ENCODE assay signal across 14 cellular contexts in the genomic region with DNA sequence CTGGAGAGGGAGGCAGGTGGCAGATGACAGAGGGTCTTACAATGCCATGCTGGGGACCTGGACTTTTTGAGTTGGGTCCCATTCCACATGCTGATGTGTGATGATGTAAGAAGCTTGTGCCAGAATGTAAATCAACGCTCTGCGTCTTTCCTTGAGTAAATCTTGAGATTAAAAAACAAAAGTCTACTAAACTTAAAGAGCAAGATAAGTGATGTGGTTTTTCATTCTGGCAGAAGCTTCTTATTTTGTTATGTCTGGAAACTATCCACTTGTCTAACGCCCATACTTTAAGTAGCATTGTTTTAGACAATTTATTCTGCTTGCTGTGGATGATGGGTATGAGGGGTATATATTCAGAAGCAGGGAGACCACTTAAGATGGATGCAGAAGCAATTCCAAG.
A peak's percentile ranks its signal among the peaks of the same experiment; 100 is the strongest.
DNase-seq lines count a peak whose midpoint lies in the region; ATAC-seq and TF ChIP-seq lines count a peak whose summit lies in the region.
"Had no signal": no experiment of that assay in that cellular context is flagged by ENCODE, and none has a peak within 500 bp of the region (broad histone marks: within the 10 kb centered on the region; RNA-seq: fewer than 3 reads in every experiment).

No MANE protein-coding gene starts in this region.

- H3K27ac Mint-ChIP-seq in mesothelial cell of epicardium, result no peak overlapping the region
- H3K27ac Mint-ChIP-seq: CD4-positive, alpha-beta memory T cell had no signal

- H3K4me3 Mint-ChIP-seq in mesothelial cell of epicardium, result no peak overlapping the region

- H3K4me1 ChIP-seq in smooth muscle cell (ENCODE audit: low read depth), result peaks cover 4% of the 10 kb centered on the region

- WGBS in smooth muscle cell (ENCODE audit: low lambda C conversion rate), result 65% methylated on average over 3 of the region's 3 CpGs

- no peaks in the 10 kb centered on the region for H3K9me3 ChIP-seq in smooth muscle cell (replicated peaks; ENCODE audit: low read depth)

- H3K9me3 Mint-ChIP-seq in mesothelial cell of epicardium, result no peaks in the 10 kb centered on the region
- H3K9me3 Mint-ChIP-seq: CD4-positive, alpha-beta memory T cell had no signal

- peak overlapping the region; percentile 14 for H3K4me2 ChIP-seq in smooth muscle cell

- H3K36me3 ChIP-seq in smooth muscle cell (ENCODE audit: low read depth) (no peaks in the 10 kb centered on the region), H7 (replicated peaks; ENCODE audit: control insufficient read depth, insufficient read depth, low read length) (no peaks in the 10 kb centered on the region)

- TF ChIP-seq CTCF in fibroblast of the aortic adventitia (IDR thresholded peaks at IDR 0.05; ENCODE audit: insufficient read depth, low read length) (no peak), smooth muscle cell (IDR thresholded peaks at IDR 0.05; ENCODE audit: borderline replicate concordance, insufficient read depth, poor library complexity, severe bottlenecking) (no peak), mesothelial cell of epicardium (IDR thresholded peaks at IDR 0.05; ENCODE audit: unreplicated experiment) (no peak), omental fat pad (IDR thresholded peaks at IDR 0.05) (no peak)

- H3K27ac ChIP-seq in smooth muscle cell (ENCODE audit: low read depth), result no peak overlapping the region

- H3K27me3 Mint-ChIP-seq in mesothelial cell of epicardium (ENCODE audit: low read depth), result no peaks in the 10 kb centered on the region

- H3F3A ChIP-seq in smooth muscle cell (ENCODE audit: low read depth), result peaks cover 5% of the 10 kb centered on the region

- no peak for ATAC-seq in omental fat pad (ENCODE audit: low FRiP score)
- ATAC-seq: HCT116 had no signal

- no peak overlapping the region for H3K4me3 ChIP-seq in fibroblast of the aortic adventitia (ENCODE audit: low read depth, low read length)
- no peak overlapping the region for H3K4me3 ChIP-seq in smooth muscle cell
- no peak overlapping the region for H3K4me3 ChIP-seq in H7 (ENCODE audit: insufficient read depth, low read depth, low read length)

- no peaks in the 10 kb centered on the region for H3K36me3 Mint-ChIP-seq in mesothelial cell of epicardium
- H3K36me3 Mint-ChIP-seq: CD4-positive, alpha-beta memory T cell had no signal

- H3K79me2 ChIP-seq in smooth muscle cell (ENCODE audit: low read depth), result no peaks in the 10 kb centered on the region

- H4K20me1 ChIP-seq in smooth muscle cell (ENCODE audit: low read depth), result no peaks in the 10 kb centered on the region

- no peak overlapping the region for H3K9ac ChIP-seq in smooth muscle cell (ENCODE audit: low read depth)

- H3K4me1 Mint-ChIP-seq in mesothelial cell of epicardium, result peaks cover 14% of the 10 kb centered on the region
- H3K4me1 Mint-ChIP-seq: CD4-positive, alpha-beta memory T cell had no signal

- no peak overlapping the region for H2AFZ ChIP-seq in smooth muscle cell (ENCODE audit: low read depth)

- DNase-seq in amniotic epithelial cell (ENCODE audit: low read depth) (peak; percentile 83), fibroblast of the aortic adventitia (ENCODE audit: low read depth) (peak; percentile 59), smooth muscle cell (lab: John Stamatoyannopoulos, UW; ENCODE audit: unreplicated experiment) (no peak), H7 (no peak), mesothelial cell of epicardium (ENCODE audit: low spot score in 2 of 2, unreplicated experiment in 2 of 2) (no peak), omental fat pad (ENCODE audit: low spot score) (no peak)
- DNase-seq: C1 segment of cervical spinal cord; Calu3; CD4-positive, alpha-beta memory T cell; COR-L47; DMS153; DND-41; GOT3 had no signal

- H3K27me3 ChIP-seq in smooth muscle cell (ENCODE audit: low read depth) (no peaks in the 10 kb centered on the region), H7 (ENCODE audit: control insufficient read depth, insufficient read depth, low read length) (no peaks in the 10 kb centered on the region)

Comparison
In these comparisons a context has a peak if more than half of its experiments do, and no peak if none do; other contexts are left out.
1. DNase-seq: peak in amniotic epithelial cell (single experiment) and fibroblast of the aortic adventitia (single experiment); none in smooth muscle cell (single experiment), H7 (single experiment), mesothelial cell of epicardium (0 of 2) and omental fat pad (single experiment).